ENCODE assay signal across 8 cellular contexts in genomic region chr16:27179500-27180072, GRCh38. TPM values are rescaled to one million over a fixed set of nuclear protein-coding genes. Genes with fewer than 3 reads are reported as not detected.
DNase-seq lines count a peak whose midpoint lies in the region; ATAC-seq and TF ChIP-seq lines count a peak whose summit lies in the region.

No MANE protein-coding gene starts in this region.

- DNase-seq in NOMO-1 (lab: John Stamatoyannopoulos, UW; ENCODE audit: unreplicated experiment in 2 of 2) (peak; percentile 82 to 89), endothelial cell (ENCODE audit: low spot score) (peak; percentile 81), myocyte (ENCODE audit: low read depth) (peak; percentile 70), DMS114 treated with DMSO at 0.1 percent for 48 hours (lab: John Stamatoyannopoulos, UW; ENCODE audit: unreplicated experiment) (no peak)
- peak; percentile 93 for DNase-seq in activated CD8-positive, alpha-beta memory T cell treated with anti-CD3 and anti-CD28 coated beads, Interleukin-2, amount 10 ng/mL, durations not matched to agents 7 days and 5 days
- peak; percentile 71 to 79 for DNase-seq in stimulated activated CD8-positive, alpha-beta memory T cell treated with anti-CD3 and anti-CD28 coated beads, Interleukin-7, amount 100 ng/mL, for 4 hours (ENCODE audit: low read depth in 2 of 2)

- H3K4me3 Mint-ChIP-seq in activated CD8-positive, alpha-beta memory T cell treated with anti-CD3 and anti-CD28 coated beads, Interleukin-2, amount 10 ng/mL, durations not matched to agents 7 days and 5 days, result no peak overlapping the region
- H3K4me3 Mint-ChIP-seq in endothelial cell (ENCODE audit: unreplicated experiment), result peak overlapping the region; percentile 39

- H3K4me1 Mint-ChIP-seq in activated CD8-positive, alpha-beta memory T cell treated with anti-CD3 and anti-CD28 coated beads, Interleukin-2, amount 10 ng/mL, durations not matched to agents 7 days and 5 days, result peaks cover 23% of the 10 kb centered on the region
- peaks cover 12% of the 10 kb centered on the region for H3K4me1 Mint-ChIP-seq in endothelial cell (ENCODE audit: unreplicated experiment)

- H3K9me3 Mint-ChIP-seq in activated CD8-positive, alpha-beta memory T cell treated with anti-CD3 and anti-CD28 coated beads, Interleukin-2, amount 10 ng/mL, durations not matched to agents 7 days and 5 days (ENCODE audit: low read depth), result no peaks in the 10 kb centered on the region
- H3K9me3 Mint-ChIP-seq in endothelial cell (ENCODE audit: unreplicated experiment), result no peaks in the 10 kb centered on the region

- no peaks in the 10 kb centered on the region for H3K36me3 Mint-ChIP-seq in activated CD8-positive, alpha-beta memory T cell treated with anti-CD3 and anti-CD28 coated beads, Interleukin-2, amount 10 ng/mL, durations not matched to agents 7 days and 5 days
- H3K36me3 Mint-ChIP-seq in endothelial cell (ENCODE audit: low read depth, unreplicated experiment), result no peaks in the 10 kb centered on the region

- peak; percentile 72 for ATAC-seq in HG02973 (IDR thresholded peaks at IDR 0.05; ENCODE audit: unreplicated experiment)
- ATAC-seq in activated CD8-positive, alpha-beta memory T cell treated with anti-CD3 and anti-CD28 coated beads, Interleukin-2, amount 10 ng/mL, durations not matched to agents 7 days and 5 days, result peak; percentile 98

- TF ChIP-seq CTCF in GM12875 (IDR thresholded peaks at IDR 0.05; ENCODE audit: borderline replicate concordance, insufficient read depth, low read depth, low read length) (peak; percentile 96), endothelial cell (IDR thresholded peaks at IDR 0.05; ENCODE audit: unreplicated experiment) (peak; percentile 80)

- H3K27me3 Mint-ChIP-seq in activated CD8-positive, alpha-beta memory T cell treated with anti-CD3 and anti-CD28 coated beads, Interleukin-2, amount 10 ng/mL, durations not matched to agents 7 days and 5 days, result peaks cover 13% of the 10 kb centered on the region
- peaks cover 4% of the 10 kb centered on the region for H3K27me3 Mint-ChIP-seq in endothelial cell (ENCODE audit: unreplicated experiment)

- CTCF ChIA-PET in activated CD8-positive, alpha-beta memory T cell treated with anti-CD3 and anti-CD28 coated beads, Interleukin-2, amount 10 ng/mL, durations not matched to agents 7 days and 5 days (lab: Charles Lee), result interaction anchor here (0.7 to 7.3 kb wide), 49 partner anchors 10 to 283 kb away, joined by 3 to 104 read pairs (median 5); partner anchors contain the start of gene KDM8

- no peak overlapping the region for H3K4me3 ChIP-seq in GM12875 (ENCODE audit: low read depth, low read length)

- peak overlapping the region; percentile 65 for H3K27ac Mint-ChIP-seq in activated CD8-positive, alpha-beta memory T cell treated with anti-CD3 and anti-CD28 coated beads, Interleukin-2, amount 10 ng/mL, durations not matched to agents 7 days and 5 days
- peak overlapping the region; percentile 70 for H3K27ac Mint-ChIP-seq in endothelial cell (ENCODE audit: unreplicated experiment)

RNA-seq across cellular contexts. Expression of gene KDM8, which starts 23.7 kb away (rescaled TPM):
- 10 to 100 TPM; 14.8 to 18.2 TPM for total RNA-seq in activated CD8-positive, alpha-beta memory T cell treated with anti-CD3 and anti-CD28 coated beads, Interleukin-2, amount 10 ng/mL, durations not matched to agents 7 days and 5 days
- 5.7 TPM for total RNA-seq in endothelial cell (ENCODE audit: unreplicated experiment)
- 4.3 and 7.2 TPM in 2 replicates for total RNA-seq in myocyte
- 3.6 TPM for polyA plus RNA-seq in myocyte (2012)
